ENCODE assay signal across 8 cellular contexts in genomic region chr17:67245073-67245693, GRCh38. TPM values are rescaled to one million over a fixed set of nuclear protein-coding genes. Genes with fewer than 3 reads are reported as not detected.
A peak's percentile ranks its signal among the peaks of the same experiment; 100 is the strongest.
DNase-seq lines count a peak whose midpoint lies in the region; ATAC-seq and TF ChIP-seq lines count a peak whose summit lies in the region.

TSS of gene HELZ (minus strand) at chr17:67245196. CDS start at chr17:67218804, 26,392 bp downstream.

- H3K36me3 ChIP-seq in cardiac muscle cell, result no peaks in the 10 kb centered on the region
- no peaks in the 10 kb centered on the region for H3K36me3 ChIP-seq in parathyroid adenoma (ENCODE audit: control insufficient read depth, insufficient read depth, low read length)
- H3K36me3 ChIP-seq in tibial artery, result no peaks in the 10 kb centered on the region

- TF ChIP-seq CTCF in cardiac muscle cell (IDR thresholded peaks at IDR 0.05; ENCODE audit: low read depth, low read length), result no peak
- TF ChIP-seq CTCF in parathyroid adenoma (IDR thresholded peaks at IDR 0.05), result no peak
- no peak for TF ChIP-seq CTCF in tibial artery (IDR thresholded peaks at IDR 0.05)

- peak; percentile 44 for ATAC-seq in HG02571 (IDR thresholded peaks at IDR 0.05; ENCODE audit: unreplicated experiment)
- ATAC-seq in activated naive CD8-positive, alpha-beta T cell treated with anti-CD3 and anti-CD28 coated beads, Interleukin-2, amount 10 ng/mL, durations not matched to agents 7 days and 5 days (ENCODE audit: low read depth), result peak; percentile 82

- peak within 1 kb of the TSS; percentile 97 for H3K27ac ChIP-seq in cardiac muscle cell
- H3K27ac ChIP-seq in parathyroid adenoma, result peak within 1 kb of the TSS; percentile 77
- peak within 1 kb of the TSS; percentile 75 to 80 for H3K27ac ChIP-seq in tibial artery

- H3K4me1 ChIP-seq in cardiac muscle cell (ENCODE audit: low read depth), result peaks cover 36% of the 10 kb centered on the region
- peaks cover 7% of the 10 kb centered on the region for H3K4me1 ChIP-seq in parathyroid adenoma
- peaks cover 0 to 43% (median 17%) of the 10 kb centered on the region in 4 donors for H3K4me1 ChIP-seq in tibial artery

- H3K4me1 Mint-ChIP-seq in activated naive CD8-positive, alpha-beta T cell treated with anti-CD3 and anti-CD28 coated beads, Interleukin-2, amount 10 ng/mL, durations not matched to agents 7 days and 5 days, result peaks cover 41% of the 10 kb centered on the region

- H3K79me2 ChIP-seq in parathyroid adenoma, result peaks cover 19% of the 10 kb centered on the region

- POLR2A ChIA-PET in activated naive CD8-positive, alpha-beta T cell treated with anti-CD3 and anti-CD28 coated beads, Interleukin-2, amount 10 ng/mL, durations not matched to agents 7 days and 5 days (lab: Charles Lee), result interaction anchor here (0.6 to 1.8 kb wide), 3 partner anchors 12 to 112 kb away, joined by 3 to 22 read pairs (median 4); no protein-coding TSS in a partner anchor

- H3K4me3 Mint-ChIP-seq in activated naive CD8-positive, alpha-beta T cell treated with anti-CD3 and anti-CD28 coated beads, Interleukin-2, amount 10 ng/mL, durations not matched to agents 7 days and 5 days, result peak within 1 kb of the TSS; percentile 89

- peaks cover 7% of the 10 kb centered on the region for H3K36me3 Mint-ChIP-seq in activated naive CD8-positive, alpha-beta T cell treated with anti-CD3 and anti-CD28 coated beads, Interleukin-2, amount 10 ng/mL, durations not matched to agents 7 days and 5 days

- H3K4me3 ChIP-seq in cardiac muscle cell, result peak within 1 kb of the TSS; percentile 96
- H3K4me3 ChIP-seq in parathyroid adenoma (ENCODE audit: low read depth, low read length), result peak within 1 kb of the TSS; percentile 71
- H3K4me3 ChIP-seq in tibial artery, result peak within 1 kb of the TSS; percentile 78 to 92

- no peaks in the 10 kb centered on the region for H3K9me3 ChIP-seq in cardiac muscle cell (ENCODE audit: low read depth)
- H3K9me3 ChIP-seq in parathyroid adenoma (ENCODE audit: control insufficient read depth, low read length), result no peaks in the 10 kb centered on the region
- no peaks in the 10 kb centered on the region for H3K9me3 ChIP-seq in tibial artery

- intact Hi-C loops in tibial artery (cut with DNase I; ENCODE audit: low total_unique reads), result no loop called here

- H3K27me3 ChIP-seq in cardiac muscle cell (no peaks in the 10 kb centered on the region), parathyroid adenoma (ENCODE audit: control insufficient read depth, insufficient read depth, low read length) (no peaks in the 10 kb centered on the region), tibial artery (no peaks in the 10 kb centered on the region)

- peak within 1 kb of the TSS; percentile 89 for H3K27ac Mint-ChIP-seq in activated naive CD8-positive, alpha-beta T cell treated with anti-CD3 and anti-CD28 coated beads, Interleukin-2, amount 10 ng/mL, durations not matched to agents 7 days and 5 days

- H3K9me3 Mint-ChIP-seq in activated naive CD8-positive, alpha-beta T cell treated with anti-CD3 and anti-CD28 coated beads, Interleukin-2, amount 10 ng/mL, durations not matched to agents 7 days and 5 days, result no peaks in the 10 kb centered on the region

- peak within 1 kb of the TSS; percentile 98 for H3K9ac ChIP-seq in parathyroid adenoma

- peak within 1 kb of the TSS; percentile 97 for H3K4me2 ChIP-seq in parathyroid adenoma (ENCODE audit: low read length)

- H3K27me3 Mint-ChIP-seq in activated naive CD8-positive, alpha-beta T cell treated with anti-CD3 and anti-CD28 coated beads, Interleukin-2, amount 10 ng/mL, durations not matched to agents 7 days and 5 days, result peaks cover 6% of the 10 kb centered on the region

- H2AFZ ChIP-seq in parathyroid adenoma, result peak within 1 kb of the TSS; percentile 99

- peak; percentile 82 for DNase-seq in Daoy (ENCODE audit: low read depth)
- DNase-seq in NCI-H1417 treated with DMSO at 0.1 percent for 48 hours (lab: John Stamatoyannopoulos, UW), result peak; percentile 49
- peak; percentile 87 for DNase-seq in SW480 (ENCODE audit: low spot score)
- DNase-seq in activated naive CD8-positive, alpha-beta T cell treated with anti-CD3 and anti-CD28 coated beads, Interleukin-2, amount 10 ng/mL, durations not matched to agents 7 days and 5 days, result peak; percentile 78
- peak; percentile 84 to 88 for DNase-seq in cardiac muscle cell (ENCODE audit: low read depth in 1 of 2, low spot score in 1 of 2)
- peak; percentile 63 to 82 for DNase-seq in tibial artery

RNA-seq across cellular contexts. Expression of gene HELZ, which starts in this region (rescaled TPM):
- 14.2 and 16.9 TPM in 2 replicates for total RNA-seq in Daoy (2014; rRNA removed; shearing (Covaris generic))
- 10 to 100 TPM; 84.8 to 86.2 TPM for total RNA-seq in activated naive CD8-positive, alpha-beta T cell treated with anti-CD3 and anti-CD28 coated beads, Interleukin-2, amount 10 ng/mL, durations not matched to agents 7 days and 5 days
- 22.7 and 31.7 TPM in 2 replicates for total RNA-seq in cardiac muscle cell
- 27.6 and 38.6 TPM in 2 replicates for polyA plus RNA-seq in cardiac muscle cell

Comparison
In these comparisons a context has a peak if more than half of its experiments do, and no peak if none do; other contexts are left out.
1. Peak in every context shown above with its lines: DNase-seq, ATAC-seq, H3K4me3 ChIP-seq and H3K27ac ChIP-seq.